ENCODE assay signal across 18 cellular contexts in genomic region chr2:219120082-219120481, GRCh38. TPM values are rescaled to one million over a fixed set of nuclear protein-coding genes. Genes with fewer than 3 reads are reported as not detected.
DNase-seq lines count a peak whose midpoint lies in the region; ATAC-seq lines count a peak whose summit lies in the region.
"Had no signal": no experiment of that assay in that cellular context is flagged by ENCODE, and none has a peak within 500 bp of the region (broad histone marks: within the 10 kb centered on the region; RNA-seq: fewer than 3 reads in every experiment).

No MANE protein-coding gene starts in this region.

- ATAC-seq in activated naive CD8-positive, alpha-beta T cell treated with anti-CD3 and anti-CD28 coated beads, Interleukin-2, amount 50 U/mL, for 24 hours = peak; percentile 53
- no peak for ATAC-seq in stimulated activated effector memory CD8-positive, alpha-beta T cell treated with anti-CD3 and anti-CD28 coated beads, Interleukin-12 subunit alpha, Interleukin-12 subunit beta, amount 100 ng/mL, for 72 hours
- no peak for ATAC-seq in GM21786 (IDR thresholded peaks at IDR 0.05; ENCODE audit: unreplicated experiment)
- ATAC-seq in left ventricle myocardium superior = no peak

- no peak overlapping the region for H3K27ac Mint-ChIP-seq in activated naive CD8-positive, alpha-beta T cell treated with anti-CD3 and anti-CD28 coated beads, Interleukin-2, amount 50 U/mL, for 24 hours
- no peak overlapping the region for H3K27ac Mint-ChIP-seq in activated naive CD8-positive, alpha-beta T cell treated with anti-CD3 and anti-CD28 coated beads for 36 hours
- H3K27ac Mint-ChIP-seq in stimulated activated effector memory CD8-positive, alpha-beta T cell treated with anti-CD3 and anti-CD28 coated beads, Interleukin-12 subunit alpha, Interleukin-12 subunit beta, amount 100 ng/mL, for 72 hours = peak overlapping the region; percentile 15
- H3K27ac Mint-ChIP-seq: CD4-positive, CD25-positive, alpha-beta regulatory T cell; HFFc6 had no signal

- intact Hi-C loops in left ventricle myocardium superior (cut with micrococcal nuclease) = no loop called here

- H3K27me3 Mint-ChIP-seq in activated naive CD8-positive, alpha-beta T cell treated with anti-CD3 and anti-CD28 coated beads, Interleukin-2, amount 50 U/mL, for 24 hours = no peaks in the 10 kb centered on the region
- no peaks in the 10 kb centered on the region for H3K27me3 Mint-ChIP-seq in activated naive CD8-positive, alpha-beta T cell treated with anti-CD3 and anti-CD28 coated beads for 36 hours
- H3K27me3 Mint-ChIP-seq: CD4-positive, CD25-positive, alpha-beta regulatory T cell had no signal

- no peaks in the 10 kb centered on the region for H3K36me3 Mint-ChIP-seq in activated naive CD8-positive, alpha-beta T cell treated with anti-CD3 and anti-CD28 coated beads, Interleukin-2, amount 50 U/mL, for 24 hours (ENCODE audit: low read depth)
- no peaks in the 10 kb centered on the region for H3K36me3 Mint-ChIP-seq in activated naive CD8-positive, alpha-beta T cell treated with anti-CD3 and anti-CD28 coated beads for 36 hours
- H3K36me3 Mint-ChIP-seq in stimulated activated effector memory CD8-positive, alpha-beta T cell treated with anti-CD3 and anti-CD28 coated beads, Interleukin-12 subunit alpha, Interleukin-12 subunit beta, amount 100 ng/mL, for 72 hours = peaks cover 11% of the 10 kb centered on the region

- H3K4me3 Mint-ChIP-seq in activated naive CD8-positive, alpha-beta T cell treated with anti-CD3 and anti-CD28 coated beads, Interleukin-2, amount 50 U/mL, for 24 hours = no peak overlapping the region
- no peak overlapping the region for H3K4me3 Mint-ChIP-seq in activated naive CD8-positive, alpha-beta T cell treated with anti-CD3 and anti-CD28 coated beads for 36 hours
- no peak overlapping the region for H3K4me3 Mint-ChIP-seq in stimulated activated effector memory CD8-positive, alpha-beta T cell treated with anti-CD3 and anti-CD28 coated beads, Interleukin-12 subunit alpha, Interleukin-12 subunit beta, amount 100 ng/mL, for 72 hours
- H3K4me3 Mint-ChIP-seq: CD4-positive, CD25-positive, alpha-beta regulatory T cell; H9; HFFc6 had no signal

- no peak for DNase-seq in activated naive CD8-positive, alpha-beta T cell treated with anti-CD3 and anti-CD28 coated beads, Interleukin-2, amount 50 U/mL, for 24 hours
- no peak for DNase-seq in activated naive CD8-positive, alpha-beta T cell treated with anti-CD3 and anti-CD28 coated beads for 36 hours
- peak; percentile 23 for DNase-seq in LHCN-M2 (ENCODE audit: low read depth)
- DNase-seq in amniotic epithelial cell (ENCODE audit: low read depth) = peak; percentile 20
- no peak for DNase-seq in stimulated activated effector memory CD8-positive, alpha-beta T cell treated with anti-CD3 and anti-CD28 coated beads, Interleukin-12 subunit alpha, Interleukin-12 subunit beta, amount 100 ng/mL, for 72 hours (ENCODE audit: low spot score in 2 of 2)
- no peak for DNase-seq in left ventricle myocardium superior
- DNase-seq: DMS153, KG1 had no signal

- peaks cover 18% of the 10 kb centered on the region for H3K4me1 Mint-ChIP-seq in activated naive CD8-positive, alpha-beta T cell treated with anti-CD3 and anti-CD28 coated beads, Interleukin-2, amount 50 U/mL, for 24 hours
- peaks cover 12% of the 10 kb centered on the region for H3K4me1 Mint-ChIP-seq in activated naive CD8-positive, alpha-beta T cell treated with anti-CD3 and anti-CD28 coated beads for 36 hours
- H3K4me1 Mint-ChIP-seq in stimulated activated effector memory CD8-positive, alpha-beta T cell treated with anti-CD3 and anti-CD28 coated beads, Interleukin-12 subunit alpha, Interleukin-12 subunit beta, amount 100 ng/mL, for 72 hours = peaks cover 15% of the 10 kb centered on the region

- no peaks in the 10 kb centered on the region for H3K9me3 Mint-ChIP-seq in activated naive CD8-positive, alpha-beta T cell treated with anti-CD3 and anti-CD28 coated beads, Interleukin-2, amount 50 U/mL, for 24 hours
- H3K9me3 Mint-ChIP-seq in activated naive CD8-positive, alpha-beta T cell treated with anti-CD3 and anti-CD28 coated beads for 36 hours = no peaks in the 10 kb centered on the region
- no peaks in the 10 kb centered on the region for H3K9me3 Mint-ChIP-seq in stimulated activated effector memory CD8-positive, alpha-beta T cell treated with anti-CD3 and anti-CD28 coated beads, Interleukin-12 subunit alpha, Interleukin-12 subunit beta, amount 100 ng/mL, for 72 hours
- H3K9me3 Mint-ChIP-seq: CD4-positive, CD25-positive, alpha-beta regulatory T cell; H9; HFFc6 had no signal

RNA-seq across cellular contexts. Expression of gene NHEJ1, which starts 40.5 kb away (rescaled TPM):
- 10 to 100 TPM; 19.8 to 21.1 TPM for total RNA-seq in activated naive CD8-positive, alpha-beta T cell treated with anti-CD3 and anti-CD28 coated beads for 36 hours
- total RNA-seq in LHCN-M2 (2014; rRNA removed) = 18.0 and 22.2 TPM in 2 replicates
- polyA plus RNA-seq in LHCN-M2 (2012) = 10.3 TPM
- total RNA-seq in left ventricle myocardium superior = 7.0 TPM

RNA-seq across cellular contexts. Expression of gene SLC23A3, which starts 49.7 kb away (rescaled TPM):
- total RNA-seq in activated naive CD8-positive, alpha-beta T cell treated with anti-CD3 and anti-CD28 coated beads for 36 hours = 1 to 10 TPM in 1 of 2 experiments, under 1 TPM in 1; 0.92 to 1.1 TPM
- total RNA-seq in LHCN-M2 (2014; rRNA removed) (0.06 TPM in 1 of 2 replicates, not detected in the other), left ventricle myocardium superior (0.37 TPM)
- 0.05 TPM for polyA plus RNA-seq in LHCN-M2 (2012)
- total RNA-seq: G401 had no signal
- polyA plus RNA-seq: CD4-positive, CD25-positive, alpha-beta regulatory T cell had no signal

RNA-seq across cellular contexts. Expression of gene CNPPD1, which starts 56.6 kb away (rescaled TPM):
- 10 to 100 TPM; 44.1 to 50.2 TPM for total RNA-seq in activated naive CD8-positive, alpha-beta T cell treated with anti-CD3 and anti-CD28 coated beads for 36 hours
- total RNA-seq in LHCN-M2 (2014; rRNA removed) = 21.3 and 22.8 TPM in 2 replicates
- polyA plus RNA-seq in LHCN-M2 (2012) = 30.3 TPM
- total RNA-seq in left ventricle myocardium superior = 65.0 TPM

RNA-seq across cellular contexts. Expression of gene RETREG2, which starts 58.0 kb away (rescaled TPM):
- 10 to 100 TPM; 54.2 to 57.7 TPM for total RNA-seq in activated naive CD8-positive, alpha-beta T cell treated with anti-CD3 and anti-CD28 coated beads for 36 hours
- total RNA-seq in LHCN-M2 (2014; rRNA removed) = 70.3 and 88.3 TPM in 2 replicates
- 85.3 TPM for polyA plus RNA-seq in LHCN-M2 (2012)
- total RNA-seq in left ventricle myocardium superior = 41.1 TPM

RNA-seq across cellular contexts. Expression of gene IHH, which starts 59.4 kb away (rescaled TPM):
- total RNA-seq in activated naive CD8-positive, alpha-beta T cell treated with anti-CD3 and anti-CD28 coated beads for 36 hours = not detected
- not detected in 2 replicates for total RNA-seq in LHCN-M2 (2014; rRNA removed)
- polyA plus RNA-seq in LHCN-M2 (2012) = not detected
- not detected for total RNA-seq in left ventricle myocardium superior
- total RNA-seq: CD4-positive, CD25-positive, alpha-beta regulatory T cell; G401; GM23248; H9; HFFc6; IMR-90; NCI-H460; SK-MEL-5 had no signal
- polyA plus RNA-seq: AG04450; CD4-positive, CD25-positive, alpha-beta regulatory T cell; GM23248; IMR-90 had no signal

Comparison
In these comparisons a context has a peak if more than half of its experiments do, and no peak if none do; other contexts are left out.
1. DNase-seq: peak in LHCN-M2 (single experiment) and amniotic epithelial cell (single experiment); none in activated naive CD8-positive, alpha-beta T cell treated with anti-CD3 and anti-CD28 coated beads, Interleukin-2, amount 50 U/mL, for 24 hours (single experiment), activated naive CD8-positive, alpha-beta T cell treated with anti-CD3 and anti-CD28 coated beads for 36 hours (single experiment), stimulated activated effector memory CD8-positive, alpha-beta T cell treated with anti-CD3 and anti-CD28 coated beads, Interleukin-12 subunit alpha, Interleukin-12 subunit beta, amount 100 ng/mL, for 72 hours (0 of 2) and left ventricle myocardium superior (single experiment).